In genomic region chr4:86977621-86978184, GRCh38 we compare ENCODE assay signal across 8 cellular contexts. TPM values are rescaled to one million over a fixed set of nuclear protein-coding genes. Genes with fewer than 3 reads are reported as not detected.
DNase-seq lines count a peak whose midpoint lies in the region; ATAC-seq and TF ChIP-seq lines count a peak whose summit lies in the region.

No MANE protein-coding gene starts in this region.

- H3K36me3 Mint-ChIP-seq in CD4-positive, CD25-positive, alpha-beta regulatory T cell: peaks cover 6% of the 10 kb centered on the region

- H3K9me3 ChIP-seq in CD4-positive, CD25-positive, alpha-beta regulatory T cell (ENCODE audit: control insufficient read depth in 2 of 2, low read length in 2 of 2): no peaks in the 10 kb centered on the region
- H3K9me3 ChIP-seq in OCI-LY3 (ENCODE audit: insufficient read depth, low read length): no peaks in the 10 kb centered on the region

- H3K4me2 ChIP-seq in OCI-LY3 (ENCODE audit: low read length): peak overlapping the region; percentile 23

- ATAC-seq in CD4-positive, CD25-positive, alpha-beta regulatory T cell (ENCODE audit: low read depth in 2 of 2): peak; percentile 79 to 82
- ATAC-seq in GM18907 (IDR thresholded peaks at IDR 0.05; ENCODE audit: unreplicated experiment): peak; percentile 96
- ATAC-seq in HG03045 (IDR thresholded peaks at IDR 0.05; ENCODE audit: unreplicated experiment): peak; percentile 88

- peak in 2 of 3 donors; percentile 13 to 64 for DNase-seq in CD4-positive, CD25-positive, alpha-beta regulatory T cell
- DNase-seq in fibroblast of mammary gland (ENCODE audit: low read depth) (peak; percentile 86), islet precursor cell (no peak), nucleus accumbens (lab: John Stamatoyannopoulos, UW) (no peak)
- no peak for DNase-seq in activated naive CD4-positive, alpha-beta T cell (lab: John Stamatoyannopoulos, UW)

- no peak overlapping the region for H3K4me3 ChIP-seq in CD4-positive, CD25-positive, alpha-beta regulatory T cell (ENCODE audit: low read depth, low read length)
- H3K4me3 ChIP-seq in OCI-LY3 (ENCODE audit: low read length) (no peak overlapping the region), fibroblast of mammary gland (ENCODE audit: control insufficient read depth, low read depth, low read length) (no peak overlapping the region)

- no peaks in the 10 kb centered on the region for H3K36me3 ChIP-seq in CD4-positive, CD25-positive, alpha-beta regulatory T cell (ENCODE audit: control insufficient read depth, insufficient read depth, low read length)
- no peaks in the 10 kb centered on the region for H3K36me3 ChIP-seq in OCI-LY3 (replicated peaks; ENCODE audit: low read depth, low read length)

- peaks cover 23% of the 10 kb centered on the region for H3K4me1 ChIP-seq in CD4-positive, CD25-positive, alpha-beta regulatory T cell (ENCODE audit: control insufficient read depth, insufficient read depth, low read length, poor library complexity, severe bottlenecking)
- peaks cover 55% of the 10 kb centered on the region for H3K4me1 ChIP-seq in OCI-LY3 (ENCODE audit: low read length)

- peak overlapping the region; percentile 12 to 79 (median 33) for H3K27ac Mint-ChIP-seq in CD4-positive, CD25-positive, alpha-beta regulatory T cell

- H3K4me3 Mint-ChIP-seq in CD4-positive, CD25-positive, alpha-beta regulatory T cell: peak overlapping the region in 1 of 4 donors; percentile 19

- H3K79me2 ChIP-seq in OCI-LY3 (ENCODE audit: low read length): peaks cover 36% of the 10 kb centered on the region

- no peaks in the 10 kb centered on the region for H3K27me3 ChIP-seq in CD4-positive, CD25-positive, alpha-beta regulatory T cell (ENCODE audit: control insufficient read depth, insufficient read depth, low read length)
- H3K27me3 ChIP-seq in OCI-LY3 (ENCODE audit: low read depth, low read length): no peaks in the 10 kb centered on the region

- peaks cover 11% of the 10 kb centered on the region; the same call in 1 of the 2 replicates for H4K20me1 ChIP-seq in OCI-LY3 (ENCODE audit: insufficient read depth, low read length)

- H3K27me3 Mint-ChIP-seq in CD4-positive, CD25-positive, alpha-beta regulatory T cell: no peaks in the 10 kb centered on the region

- H2AFZ ChIP-seq in OCI-LY3 (ENCODE audit: low read depth, low read length): no peak overlapping the region

- H3K4me1 Mint-ChIP-seq in CD4-positive, CD25-positive, alpha-beta regulatory T cell: peaks cover 26 to 87% (median 57%) of the 10 kb centered on the region in 4 donors

- no peaks in the 10 kb centered on the region for H3K9me3 Mint-ChIP-seq in CD4-positive, CD25-positive, alpha-beta regulatory T cell

- no peak overlapping the region for H3K9ac ChIP-seq in OCI-LY3 (ENCODE audit: low read length)

- TF ChIP-seq CTCF in OCI-LY3 (IDR thresholded peaks at IDR 0.05; ENCODE audit: low read depth, low read length): no peak
- TF ChIP-seq CTCF in fibroblast of mammary gland (conservative IDR thresholded peaks at IDR 0.05; ENCODE audit: control insufficient read depth, insufficient read depth, low read depth, low read length): no peak

- no peak overlapping the region for H3K27ac ChIP-seq in CD4-positive, CD25-positive, alpha-beta regulatory T cell (ENCODE audit: insufficient read depth, low read length, poor library complexity, severe bottlenecking)
- H3K27ac ChIP-seq in OCI-LY3 (ENCODE audit: low read length): no peak overlapping the region

RNA-seq across cellular contexts. Expression of gene AFF1, which starts 42.9 kb away (rescaled TPM):
- 122 TPM for total RNA-seq in CD4-positive, CD25-positive, alpha-beta regulatory T cell
- polyA plus RNA-seq in CD4-positive, CD25-positive, alpha-beta regulatory T cell: 10 to 100 TPM; 18.1 to 43.3 (median 28.0) TPM

Comparison
In these comparisons a context has a peak if more than half of its experiments do, and no peak if none do; other contexts are left out.
1. DNase-seq: peak in CD4-positive, CD25-positive, alpha-beta regulatory T cell (2 of 3) and fibroblast of mammary gland (single experiment); none in islet precursor cell (single experiment), activated naive CD4-positive, alpha-beta T cell (0 of 4) and nucleus accumbens (0 of 56).
2. Peak in every context shown above with its lines, with median percentiles within 50 percentile points of each other: ATAC-seq.